10 cellular contexts compared by ENCODE assay signal in genomic region chr14:35944847-35945246, GRCh38.
DNase-seq lines count a peak whose midpoint lies in the region; ATAC-seq and TF ChIP-seq lines count a peak whose summit lies in the region.
"Had no signal": no experiment of that assay in that cellular context is flagged by ENCODE, and none has a peak within 500 bp of the region (broad histone marks: within the 10 kb centered on the region; RNA-seq: fewer than 3 reads in every experiment).

No MANE protein-coding gene starts in this region.

- H3K27me3 Mint-ChIP-seq in endothelial cell (ENCODE audit: unreplicated experiment), result peaks cover 3% of the 10 kb centered on the region
- H3K27me3 Mint-ChIP-seq: stimulated activated naive CD8-positive, alpha-beta T cell treated with anti-CD3 and anti-CD28 coated beads, Interleukin-15, Interleukin-2, amounts not matched to agents 100 ng/mL and 50 ng/mL, for 24 hours had no signal

- TF ChIP-seq CTCF in BE2C (IDR thresholded peaks at IDR 0.05; ENCODE audit: low read depth, low read length), result peak; percentile 45
- TF ChIP-seq CTCF in GM12874 (IDR thresholded peaks at IDR 0.05; ENCODE audit: insufficient read depth, low read depth, low read length), result peak; percentile 59
- peak; percentile 16 for TF ChIP-seq CTCF in endothelial cell (IDR thresholded peaks at IDR 0.05; ENCODE audit: unreplicated experiment)

- H3K36me3 ChIP-seq in BE2C, result no peaks in the 10 kb centered on the region
- H3K36me3 ChIP-seq: pancreas had no signal

- intact Hi-C loops in left ventricle myocardium superior (cut with micrococcal nuclease), result no loop called here

- H3K4me3 ChIP-seq in BE2C (ENCODE audit: low read depth, low read length), result no peak overlapping the region
- H3K4me3 ChIP-seq: pancreas had no signal

- no peaks in the 10 kb centered on the region for H3K9me3 Mint-ChIP-seq in endothelial cell (ENCODE audit: unreplicated experiment)
- H3K9me3 Mint-ChIP-seq: stimulated activated naive CD8-positive, alpha-beta T cell treated with anti-CD3 and anti-CD28 coated beads, Interleukin-15, Interleukin-2, amounts not matched to agents 100 ng/mL and 50 ng/mL, for 24 hours had no signal

- no peaks in the 10 kb centered on the region for H3K4me1 ChIP-seq in BE2C

- no peaks in the 10 kb centered on the region for H3K9me3 ChIP-seq in BE2C
- H3K9me3 ChIP-seq: pancreas had no signal

- H3K4me3 Mint-ChIP-seq in endothelial cell (ENCODE audit: unreplicated experiment), result no peak overlapping the region
- H3K4me3 Mint-ChIP-seq: stimulated activated naive CD8-positive, alpha-beta T cell treated with anti-CD3 and anti-CD28 coated beads, Interleukin-15, Interleukin-2, amounts not matched to agents 100 ng/mL and 50 ng/mL, for 24 hours had no signal

- peak; percentile 23 for DNase-seq in BE2C
- DNase-seq in NCI-H2029 treated with DMSO at 0.1 percent for 48 hours (lab: John Stamatoyannopoulos, UW), result peak; percentile 99
- peak; percentile 13 for DNase-seq in endothelial cell (ENCODE audit: low spot score)
- no peak for DNase-seq in NCI-H2227 treated with DMSO at 0.1 percent for 48 hours (lab: John Stamatoyannopoulos, UW)
- no peak for DNase-seq in medulla oblongata (ENCODE audit: extremely low spot score)
- DNase-seq in left ventricle myocardium superior, result no peak
- DNase-seq: pancreas had no signal

- ATAC-seq in GM21447 (IDR thresholded peaks at IDR 0.05; ENCODE audit: unreplicated experiment) (no peak), left ventricle myocardium superior (no peak)
- ATAC-seq: pancreas had no signal

- H3K36me3 Mint-ChIP-seq in endothelial cell (ENCODE audit: low read depth, unreplicated experiment), result peaks cover 4% of the 10 kb centered on the region

- peaks cover 3% of the 10 kb centered on the region; the same call in 1 of the 2 replicates for H3K27me3 ChIP-seq in BE2C
- H3K27me3 ChIP-seq: pancreas had no signal

- no peak overlapping the region for H3K27ac Mint-ChIP-seq in endothelial cell (ENCODE audit: unreplicated experiment)
- H3K27ac Mint-ChIP-seq: stimulated activated naive CD8-positive, alpha-beta T cell treated with anti-CD3 and anti-CD28 coated beads, Interleukin-15, Interleukin-2, amounts not matched to agents 100 ng/mL and 50 ng/mL, for 24 hours had no signal

- no peaks in the 10 kb centered on the region for H3K4me1 Mint-ChIP-seq in endothelial cell (ENCODE audit: unreplicated experiment)

Comparison
In these comparisons a context has a peak if more than half of its experiments do, and no peak if none do; other contexts are left out.
1. DNase-seq: peak in BE2C (single experiment), NCI-H2029 treated with DMSO at 0.1 percent for 48 hours (single experiment) and endothelial cell (single experiment); none in NCI-H2227 treated with DMSO at 0.1 percent for 48 hours (single experiment), medulla oblongata (single experiment) and left ventricle myocardium superior (single experiment).
2. Peak in every context shown above with its lines, with median percentiles within 50 percentile points of each other: CTCF ChIP-seq.